Comparison of ENCODE assay signal across 9 cellular contexts in genomic region chr10:50432206-50432605, GRCh38.
A peak's percentile ranks its signal among the peaks of the same experiment; 100 is the strongest.
DNase-seq lines count a peak whose midpoint lies in the region; ATAC-seq and TF ChIP-seq lines count a peak whose summit lies in the region.
"Had no signal": no experiment of that assay in that cellular context is flagged by ENCODE, and none has a peak within 500 bp of the region (broad histone marks: within the 10 kb centered on the region; RNA-seq: fewer than 3 reads in every experiment).

No MANE protein-coding gene starts in this region.

- ATAC-seq in GM18499 (IDR thresholded peaks at IDR 0.05; ENCODE audit: insufficient read depth, unreplicated experiment) = peak; percentile 34
- peak; percentile 43 for ATAC-seq in GM21367 (IDR thresholded peaks at IDR 0.05; ENCODE audit: unreplicated experiment)
- ATAC-seq in HG03108 (IDR thresholded peaks at IDR 0.05; ENCODE audit: unreplicated experiment) = peak; percentile 40
- ATAC-seq in naive thymus-derived CD8-positive, alpha-beta T cell = no peak
- no peak for ATAC-seq in upper lobe of right lung

- no peak for TF ChIP-seq POLR2A in adrenal gland (IDR thresholded peaks at IDR 0.05)

- no peak overlapping the region for H3K4me3 Mint-ChIP-seq in naive thymus-derived CD8-positive, alpha-beta T cell

- H3K4me1 ChIP-seq in adrenal gland (replicated peaks in 1 of 2) (peaks cover 0 to 19% of the 10 kb centered on the region in 2 donors), upper lobe of right lung (peaks cover 11% of the 10 kb centered on the region)

- DNase-seq in adrenal gland (no peak), NCI-H82 (lab: John Stamatoyannopoulos, UW) (no peak), upper lobe of right lung (no peak), GF-D8 (lab: John Stamatoyannopoulos, UW) (no peak)
- DNase-seq in naive thymus-derived CD8-positive, alpha-beta T cell = no peak
- DNase-seq: NCI-H524 had no signal

- 87 to 95% (median 94%) methylated on average over 1 of the region's 1 CpG for WGBS in adrenal gland, 4 donors

- H3K36me3 ChIP-seq in adrenal gland (replicated peaks in 1 of 2) = no peaks in the 10 kb centered on the region
- H3K36me3 ChIP-seq in upper lobe of right lung = no peaks in the 10 kb centered on the region

- H3K9me3 ChIP-seq in adrenal gland (replicated peaks in 1 of 3) (no peaks in the 10 kb centered on the region), upper lobe of right lung (no peaks in the 10 kb centered on the region)

- peaks cover 3 to 63% (median 26%) of the 10 kb centered on the region in 3 donors for H3K36me3 Mint-ChIP-seq in naive thymus-derived CD8-positive, alpha-beta T cell

- peak overlapping the region in 3 of 5 donors; percentile 24 to 76 (median 36) for H3K27ac ChIP-seq in adrenal gland
- no peak overlapping the region for H3K27ac ChIP-seq in upper lobe of right lung

- POLR2A ChIA-PET in naive thymus-derived CD8-positive, alpha-beta T cell (lab: Charles Lee) = no interaction called here

- peak overlapping the region in 1 of 10 donors; percentile 11 for H3K27ac Mint-ChIP-seq in naive thymus-derived CD8-positive, alpha-beta T cell

- no peaks in the 10 kb centered on the region for H3K27me3 Mint-ChIP-seq in naive thymus-derived CD8-positive, alpha-beta T cell

- no peak for TF ChIP-seq CTCF in adrenal gland (IDR thresholded peaks at IDR 0.05)
- TF ChIP-seq CTCF in upper lobe of right lung (IDR thresholded peaks at IDR 0.05) = no peak

- intact Hi-C loops in adrenal gland (cut with DNase I) = no loop called here
- intact Hi-C loops in upper lobe of right lung (cut with DNase I) = no loop called here

- no peaks in the 10 kb centered on the region for H3K27me3 ChIP-seq in adrenal gland
- H3K27me3 ChIP-seq in upper lobe of right lung = no peaks in the 10 kb centered on the region

- H3K9me3 Mint-ChIP-seq in naive thymus-derived CD8-positive, alpha-beta T cell = no peaks in the 10 kb centered on the region

- peaks cover 17 to 42% (median 26%) of the 10 kb centered on the region in 4 donors for H3K4me1 Mint-ChIP-seq in naive thymus-derived CD8-positive, alpha-beta T cell

- H3K4me3 ChIP-seq in adrenal gland = no peak overlapping the region
- no peak overlapping the region for H3K4me3 ChIP-seq in upper lobe of right lung

Comparison
In these comparisons a context has a peak if more than half of its experiments do, and no peak if none do; other contexts are left out.
1. ATAC-seq: peak in GM18499 (single experiment), GM21367 (single experiment) and HG03108 (single experiment); none in naive thymus-derived CD8-positive, alpha-beta T cell (0 of 2) and upper lobe of right lung (single experiment).